Comparison of ENCODE assay signal across 9 cellular contexts in genomic region chr2:43086451-43087221, GRCh38.
A peak's percentile ranks its signal among the peaks of the same experiment; 100 is the strongest.
DNase-seq lines count a peak whose midpoint lies in the region; ATAC-seq and TF ChIP-seq lines count a peak whose summit lies in the region.
"Had no signal": no experiment of that assay in that cellular context is flagged by ENCODE, and none has a peak within 500 bp of the region (broad histone marks: within the 10 kb centered on the region; RNA-seq: fewer than 3 reads in every experiment).

No MANE protein-coding gene starts in this region.

- H3F3A ChIP-seq in GM23338 (replicated peaks; ENCODE audit: low read depth): no peaks in the 10 kb centered on the region

- peaks cover 11% of the 10 kb centered on the region for H3K27me3 Mint-ChIP-seq in GM23338 (ENCODE audit: insufficient read depth, low read depth, poor library complexity)
- no peaks in the 10 kb centered on the region for H3K27me3 Mint-ChIP-seq in activated naive CD8-positive, alpha-beta T cell treated with anti-CD3 and anti-CD28 coated beads, Interleukin-2, amount 50 U/mL, for 24 hours

- no peak for TF ChIP-seq CTCF in GM23338 (conservative IDR thresholded peaks at IDR 0.05; ENCODE audit: low read depth in 2 of 2)

- H3K4me1 Mint-ChIP-seq in GM23338: peaks cover 35% of the 10 kb centered on the region
- peaks cover 12% of the 10 kb centered on the region for H3K4me1 Mint-ChIP-seq in activated naive CD8-positive, alpha-beta T cell treated with anti-CD3 and anti-CD28 coated beads, Interleukin-2, amount 50 U/mL, for 24 hours

- H3K27me3 ChIP-seq in GM23338 (ENCODE audit: insufficient read depth): no peaks in the 10 kb centered on the region

- peak; percentile 11 for DNase-seq in GM23338 (ENCODE audit: low spot score)
- DNase-seq in brain pericyte (ENCODE audit: low read depth, low spot score): peak; percentile 88
- peak; percentile 53 for DNase-seq in iPS-NIHi7 (ENCODE audit: extremely low spot score)
- no peak for DNase-seq in activated naive CD8-positive, alpha-beta T cell treated with anti-CD3 and anti-CD28 coated beads, Interleukin-2, amount 50 U/mL, for 24 hours
- no peak for DNase-seq in NK-92 treated with Interleukin-12 subunit alpha and Interleukin-12 subunit beta, amount 100 ng/mL, for 24 hours (lab: John Stamatoyannopoulos, UW)
- no peak for DNase-seq in stimulated activated CD4-positive, alpha-beta T cell treated with anti-CD3 and anti-CD28 coated beads, Interleukin-1b, Interleukin-23, amount 100 ng/mL, for 48 hours

- H3K4me3 Mint-ChIP-seq in GM23338: no peak overlapping the region
- H3K4me3 Mint-ChIP-seq in activated naive CD8-positive, alpha-beta T cell treated with anti-CD3 and anti-CD28 coated beads, Interleukin-2, amount 50 U/mL, for 24 hours: no peak overlapping the region
- H3K4me3 Mint-ChIP-seq: T-helper 1 cell treated with Interleukin-12 subunit alpha and Interleukin-12 subunit beta and Interleukin-4 antibody, amounts not matched to agents 30 μg/mL and 1 μg/mL, for 36 hours had no signal

- H3K79me2 ChIP-seq in GM23338 (replicated peaks; ENCODE audit: insufficient read depth): no peaks in the 10 kb centered on the region

- H3K9me3 Mint-ChIP-seq in GM23338: peaks cover 22% of the 10 kb centered on the region
- H3K9me3 Mint-ChIP-seq in activated naive CD8-positive, alpha-beta T cell treated with anti-CD3 and anti-CD28 coated beads, Interleukin-2, amount 50 U/mL, for 24 hours: peaks cover 14% of the 10 kb centered on the region

- peaks cover 11% of the 10 kb centered on the region for H3K4me1 ChIP-seq in GM23338 (ENCODE audit: insufficient read depth)

- H3K4me3 ChIP-seq in GM23338: no peak overlapping the region
- H3K4me3 ChIP-seq in skin epidermis: no peak overlapping the region

- H3K4me2 ChIP-seq in GM23338: no peak overlapping the region

- H3K36me3 Mint-ChIP-seq in GM23338 (ENCODE audit: low read depth): peaks cover 3% of the 10 kb centered on the region; the same call in 2 of the 3 replicates
- peaks cover 8% of the 10 kb centered on the region for H3K36me3 Mint-ChIP-seq in activated naive CD8-positive, alpha-beta T cell treated with anti-CD3 and anti-CD28 coated beads, Interleukin-2, amount 50 U/mL, for 24 hours (ENCODE audit: low read depth)

- ATAC-seq in GM23338 (no peak; the same call in 2 of the 3 replicates), GM19351 (IDR thresholded peaks at IDR 0.05; ENCODE audit: unreplicated experiment) (no peak)
- no peak for ATAC-seq in activated naive CD8-positive, alpha-beta T cell treated with anti-CD3 and anti-CD28 coated beads, Interleukin-2, amount 50 U/mL, for 24 hours

- H3K9me2 ChIP-seq in GM23338 (ENCODE audit: insufficient read depth): 0 out of 2 replicates have a peak, but pooled peaks cover 4% of the 10 kb centered on the region

- no peaks in the 10 kb centered on the region for H3K36me3 ChIP-seq in GM23338 (ENCODE audit: insufficient read depth)

- H4K20me1 ChIP-seq in GM23338 (replicated peaks; ENCODE audit: insufficient read depth): no peaks in the 10 kb centered on the region

- H2AFZ ChIP-seq in GM23338: no peak overlapping the region; the same call in 1 of the 2 replicates

- H3K27ac ChIP-seq in GM23338 (ENCODE audit: low read depth) (no peak overlapping the region), skin epidermis (peak overlapping the region; percentile 60 to 95 (median 87))

- H3K27ac Mint-ChIP-seq in GM23338: no peak overlapping the region
- no peak overlapping the region for H3K27ac Mint-ChIP-seq in activated naive CD8-positive, alpha-beta T cell treated with anti-CD3 and anti-CD28 coated beads, Interleukin-2, amount 50 U/mL, for 24 hours
- H3K27ac Mint-ChIP-seq: T-helper 1 cell treated with Interleukin-12 subunit alpha and Interleukin-12 subunit beta and Interleukin-4 antibody, amounts not matched to agents 30 μg/mL and 1 μg/mL, for 36 hours had no signal

TF ChIP-seq in GM23338, 12 proteins besides CTCF, POLR2A, EP300 and RAD21:
- TF ChIP-seq ZNF114 (CRISPR knock-in tag; IDR thresholded peaks at IDR 0.05) (no peak), JUNB (IDR thresholded peaks at IDR 0.05; ENCODE audit: unreplicated experiment) (no peak), NANOG (IDR thresholded peaks at IDR 0.05; ENCODE audit: borderline replicate concordance) (no peak), EZH2 (IDR thresholded peaks at IDR 0.05; ENCODE audit: low read depth, unreplicated experiment) (no peak), EZH2phosphoT487 (IDR thresholded peaks at IDR 0.05; ENCODE audit: unreplicated experiment) (no peak), ZNF331 (CRISPR knock-in tag; IDR thresholded peaks at IDR 0.05; ENCODE audit: low read depth) (no peak), STAT1 (IDR thresholded peaks at IDR 0.05; ENCODE audit: unreplicated experiment) (no peak), ZNF462 (CRISPR knock-in tag; IDR thresholded peaks at IDR 0.05) (no peak), CREB1 (CRISPR knock-in tag; IDR thresholded peaks at IDR 0.05; ENCODE audit: low read depth) (no peak), POLR2AphosphoS5 (IDR thresholded peaks at IDR 0.05; ENCODE audit: low read depth) (no peak)

Comparison
In these comparisons a context has a peak if more than half of its experiments do, and no peak if none do; other contexts are left out.
1. DNase-seq: peak in GM23338 (single experiment), brain pericyte (single experiment) and iPS-NIHi7 (single experiment); none in activated naive CD8-positive, alpha-beta T cell treated with anti-CD3 and anti-CD28 coated beads, Interleukin-2, amount 50 U/mL, for 24 hours (single experiment), NK-92 treated with Interleukin-12 subunit alpha and Interleukin-12 subunit beta, amount 100 ng/mL, for 24 hours (single experiment) and stimulated activated CD4-positive, alpha-beta T cell treated with anti-CD3 and anti-CD28 coated beads, Interleukin-1b, Interleukin-23, amount 100 ng/mL, for 48 hours (single experiment).